In the genomic region with DNA sequence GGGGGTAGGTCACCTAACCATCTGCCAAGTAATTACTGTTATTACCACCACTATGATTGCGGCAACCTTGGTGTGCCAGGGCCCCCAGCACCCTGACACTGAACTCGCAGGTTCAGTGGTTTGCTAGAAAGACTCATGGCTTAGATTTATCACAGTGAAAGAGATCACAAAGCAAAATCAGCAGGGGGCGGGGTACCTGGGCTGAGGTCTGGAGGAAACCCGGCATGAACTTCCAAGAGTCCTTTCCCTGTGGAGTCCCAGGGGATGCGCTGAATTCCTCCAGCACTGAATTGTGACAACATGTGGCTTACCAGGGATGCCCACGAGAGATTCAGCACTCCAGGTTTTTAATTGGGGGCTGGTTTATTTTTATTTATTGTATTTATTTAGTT, we compare ENCODE assay signal across 20 cellular contexts. TPM values are rescaled to one million over a fixed set of nuclear protein-coding genes. Genes with fewer than 3 reads are reported as not detected.
DNase-seq lines count a peak whose midpoint lies in the region; ATAC-seq, FAIRE-seq and TF ChIP-seq lines count a peak whose summit lies in the region.
"Had no signal": no experiment of that assay in that cellular context is flagged by ENCODE, and none has a peak within 500 bp of the region (broad histone marks: within the 10 kb centered on the region; RNA-seq: fewer than 3 reads in every experiment).

No MANE protein-coding gene starts in this region.

- H3K27ac Mint-ChIP-seq in GM23338: no peak overlapping the region
- no peak overlapping the region for H3K27ac Mint-ChIP-seq in activated naive CD8-positive, alpha-beta T cell treated with anti-CD3 and anti-CD28 coated beads for 36 hours

- 66 to 77% methylated on average over 6 of the region's 6 CpGs for WGBS in body of pancreas, 2 donors
- WGBS in pancreas, 2 donors: 62% methylated on average over 6 of the region's 6 CpGs
- WGBS in neuronal stem cell (ENCODE audit: extremely low coverage in 2 of 2, insufficient read length in 2 of 2, insufficient replicate concordance in 1 of 2), 2 donors: no CpG with 5 or more reads among the region's 6 CpGs

- H2BK5ac ChIP-seq in neuronal stem cell (ENCODE audit: low read length): no peak overlapping the region

- peaks cover 74% of the 10 kb centered on the region for H3K36me3 Mint-ChIP-seq in GM23338 (ENCODE audit: low read depth)
- peaks cover 31% of the 10 kb centered on the region for H3K36me3 Mint-ChIP-seq in activated naive CD8-positive, alpha-beta T cell treated with anti-CD3 and anti-CD28 coated beads for 36 hours

- no peak overlapping the region for H2BK120ac ChIP-seq in neuronal stem cell (ENCODE audit: low read depth, low read length)

- no peaks in the 10 kb centered on the region for H3K27me3 ChIP-seq in GM23338 (ENCODE audit: insufficient read depth)
- H3K27me3 ChIP-seq in body of pancreas: no peaks in the 10 kb centered on the region
- H3K27me3 ChIP-seq in pancreas: no peaks in the 10 kb centered on the region
- no peaks in the 10 kb centered on the region for H3K27me3 ChIP-seq in neuronal stem cell (ENCODE audit: control insufficient read depth in 3 of 3, insufficient read depth in 3 of 3, low read depth in 1 of 3, low read length in 3 of 3)

- H3K4me3 ChIP-seq in GM23338: no peak overlapping the region
- H3K4me3 ChIP-seq in body of pancreas: no peak overlapping the region
- no peak overlapping the region for H3K4me3 ChIP-seq in pancreas
- no peak overlapping the region for H3K4me3 ChIP-seq in neuronal stem cell (ENCODE audit: low read length in 2 of 2)
- H3K4me3 ChIP-seq: SK-N-MC had no signal

- H3K9me3 ChIP-seq in body of pancreas (no peaks in the 10 kb centered on the region), pancreas (no peaks in the 10 kb centered on the region), neuronal stem cell (replicated peaks in 1 of 2; ENCODE audit: control insufficient read depth in 2 of 2, insufficient read depth in 1 of 2, low read depth in 1 of 2, low read length in 2 of 2) (peaks cover 0 to 5% of the 10 kb centered on the region in 2 donors)

- H3K23ac ChIP-seq in neuronal stem cell (ENCODE audit: low read depth, low read length, poor library complexity): no peak overlapping the region

- H3K4me2 ChIP-seq in GM23338: no peak overlapping the region
- H3K4me2 ChIP-seq in neuronal stem cell (ENCODE audit: insufficient read depth, low read length, poor library complexity, severe bottlenecking): no peak overlapping the region

- TF ChIP-seq CTCF in GM23338 (conservative IDR thresholded peaks at IDR 0.05; ENCODE audit: low read depth in 2 of 2): no peak
- no peak for TF ChIP-seq CTCF in body of pancreas (IDR thresholded peaks at IDR 0.05)
- no peak for TF ChIP-seq CTCF in pancreas (IDR thresholded peaks at IDR 0.05)

- peaks cover 10% of the 10 kb centered on the region for H3K79me2 ChIP-seq in GM23338 (replicated peaks; ENCODE audit: insufficient read depth)

- intact Hi-C loops in body of pancreas (cut with DNase I) (no loop called here), pancreas (cut with DNase I) (no loop called here)

- no peaks in the 10 kb centered on the region; the same call in 2 of the 3 replicates for H3K9me3 Mint-ChIP-seq in GM23338
- H3K9me3 Mint-ChIP-seq in activated naive CD8-positive, alpha-beta T cell treated with anti-CD3 and anti-CD28 coated beads for 36 hours: no peaks in the 10 kb centered on the region
- H3K9me3 Mint-ChIP-seq: CD4-positive, alpha-beta memory T cell; H9 had no signal

- peaks cover 7% of the 10 kb centered on the region for H3K4me1 Mint-ChIP-seq in GM23338
- H3K4me1 Mint-ChIP-seq in activated naive CD8-positive, alpha-beta T cell treated with anti-CD3 and anti-CD28 coated beads for 36 hours: peaks cover 13% of the 10 kb centered on the region

- H3K27ac ChIP-seq in GM23338 (ENCODE audit: low read depth): no peak overlapping the region
- peak overlapping the region; percentile 76 to 97 (median 94) for H3K27ac ChIP-seq in body of pancreas
- peak overlapping the region; percentile 52 to 81 (median 69) for H3K27ac ChIP-seq in pancreas
- no peak overlapping the region for H3K27ac ChIP-seq in neuronal stem cell (replicated peaks; ENCODE audit: low read length)
- H3K27ac ChIP-seq: SK-N-MC had no signal

- no peak for TF ChIP-seq POLR2A in body of pancreas (IDR thresholded peaks at IDR 0.05)

- DNase-seq in GM23338 (ENCODE audit: low spot score) (no peak), NCI-H69 (lab: John Stamatoyannopoulos, UW) (peak; percentile 26), body of pancreas (no peak), pancreas (no peak), neuronal stem cell (ENCODE audit: low spot score) (no peak)
- no peak for DNase-seq in activated naive CD8-positive, alpha-beta T cell treated with anti-CD3 and anti-CD28 coated beads for 36 hours
- DNase-seq: CD4-positive, alpha-beta memory T cell; H9; KG1; NCI-H1105 treated with DMSO at 0.1 percent for 48 hours; NCI-H2029 treated with DMSO at 0.1 percent for 48 hours; NCI-H524 treated with DMSO at 0.1 percent for 48 hours; PC-3; SHP77 had no signal

- H3F3A ChIP-seq in GM23338 (replicated peaks; ENCODE audit: low read depth): peaks cover 14% of the 10 kb centered on the region; the same call in 1 of the 2 replicates

- peaks cover 9% of the 10 kb centered on the region for H3K27me3 Mint-ChIP-seq in GM23338 (ENCODE audit: insufficient read depth, low read depth, poor library complexity)
- no peaks in the 10 kb centered on the region for H3K27me3 Mint-ChIP-seq in activated naive CD8-positive, alpha-beta T cell treated with anti-CD3 and anti-CD28 coated beads for 36 hours
- H3K27me3 Mint-ChIP-seq: CD4-positive, alpha-beta memory T cell had no signal

- H3K14ac ChIP-seq in neuronal stem cell (ENCODE audit: low read length): no peak overlapping the region

- H3K4ac ChIP-seq in neuronal stem cell (ENCODE audit: low read length): no peak overlapping the region

- peaks cover 18% of the 10 kb centered on the region for H3K79me1 ChIP-seq in neuronal stem cell (ENCODE audit: low read depth, low read length)

- H4K8ac ChIP-seq in neuronal stem cell (ENCODE audit: low read depth, low read length): no peak overlapping the region

- no peak overlapping the region for H2BK12ac ChIP-seq in neuronal stem cell (ENCODE audit: low read length)

- H3K9ac ChIP-seq in neuronal stem cell (ENCODE audit: low read depth, low read length, poor library complexity): no peak overlapping the region

- no peak for FAIRE-seq in pancreas (lab: Jason Lieb, UNC)
- FAIRE-seq: G401.6 had no signal

- no peak overlapping the region for H2BK15ac ChIP-seq in neuronal stem cell (ENCODE audit: low read length)

- no peak overlapping the region for H2AK5ac ChIP-seq in neuronal stem cell (ENCODE audit: low read depth, low read length)

- H2AFZ ChIP-seq in GM23338: no peak overlapping the region
- H2AFZ ChIP-seq in neuronal stem cell (ENCODE audit: low read length): no peak overlapping the region

- H3K4me1 ChIP-seq in GM23338 (ENCODE audit: insufficient read depth) (peaks cover 2% of the 10 kb centered on the region; the same call in 1 of the 2 replicates), body of pancreas (peaks cover 59% of the 10 kb centered on the region), pancreas (peaks cover 8 to 24% (median 21%) of the 10 kb centered on the region in 3 donors), neuronal stem cell (ENCODE audit: control insufficient read depth in 2 of 2, insufficient read depth in 1 of 2, low read depth in 1 of 2, low read length in 2 of 2) (peaks cover 3 to 6% of the 10 kb centered on the region in 2 donors)

- H3K9me2 ChIP-seq in GM23338 (ENCODE audit: insufficient read depth): no peaks in the 10 kb centered on the region

- H3K4me3 Mint-ChIP-seq in GM23338: no peak overlapping the region
- H3K4me3 Mint-ChIP-seq in activated naive CD8-positive, alpha-beta T cell treated with anti-CD3 and anti-CD28 coated beads for 36 hours: no peak overlapping the region
- H3K4me3 Mint-ChIP-seq: CD4-positive, alpha-beta memory T cell; H9 had no signal

- H4K91ac ChIP-seq in neuronal stem cell (ENCODE audit: low read depth, low read length, poor library complexity): no peak overlapping the region

- H3K36me3 ChIP-seq in GM23338 (ENCODE audit: insufficient read depth) (peaks cover 8% of the 10 kb centered on the region), body of pancreas (replicated peaks in 1 of 2; ENCODE audit: insufficient read depth in 1 of 2, low read depth in 2 of 2) (peaks cover 14 to 24% of the 10 kb centered on the region in 2 donors), pancreas (peaks cover 0 to 40% (median 30%) of the 10 kb centered on the region in 3 donors), neuronal stem cell (replicated peaks in 1 of 2; ENCODE audit: control insufficient read depth in 2 of 2, insufficient read depth in 2 of 2, low read length in 2 of 2) (peaks cover 59 to 83% of the 10 kb centered on the region in 2 donors)

- H4K20me1 ChIP-seq in GM23338 (replicated peaks; ENCODE audit: insufficient read depth): no peaks in the 10 kb centered on the region; the same call in 1 of the 2 replicates

- ATAC-seq in GM23338: peak; percentile 36; the same call in 2 of the 3 replicates
- peak; percentile 0 for ATAC-seq in body of pancreas
- ATAC-seq in pancreas: peak in 1 of 4 donors; percentile 3
- no peak for ATAC-seq in GM19324 (IDR thresholded peaks at IDR 0.05; ENCODE audit: low FRiP score, unreplicated experiment)
- ATAC-seq: PC-3 had no signal

- no peak overlapping the region for H3K18ac ChIP-seq in neuronal stem cell (ENCODE audit: low read length)

RNA-seq across cellular contexts. Expression of a gene that starts 6.8 kb away (rescaled TPM):
- 14.5 and 17.3 TPM in 2 replicates for total RNA-seq in GM23338 (2014; rRNA removed; shearing (Covaris generic))
- polyA plus RNA-seq in GM23338 (2016; fragmentation: Nextera tagmentation; extraction: Ambion mirVana) (15.0 and 15.3 TPM in 2 replicates), pancreas (100 to 1,000 TPM in 1 of 2 donors, 10 to 100 TPM in 1; 38.3 to 102 TPM)
- total RNA-seq in body of pancreas (10 to 100 TPM; 51.1 to 55.7 TPM), pancreas (10 to 100 TPM; 24.6 to 67.3 (median 34.7) TPM)
- 10 to 100 TPM; 28.4 to 29.3 TPM for total RNA-seq in activated naive CD8-positive, alpha-beta T cell treated with anti-CD3 and anti-CD28 coated beads for 36 hours
- polyA plus RNA-seq in neuronal stem cell (2013, experiment 1 of 2): 15.9 TPM
- 14.8 TPM for polyA plus RNA-seq in neuronal stem cell (2013, experiment 2 of 2)

RNA-seq across cellular contexts. Expression of a gene that starts 11.5 kb away (rescaled TPM):
- total RNA-seq in GM23338 (2014; rRNA removed; shearing (Covaris generic)): 1.7 and 2.9 TPM in 2 replicates
- polyA plus RNA-seq in GM23338 (2016; fragmentation: Nextera tagmentation; extraction: Ambion mirVana): 10.2 and 12.7 TPM in 2 replicates
- total RNA-seq in body of pancreas: 10 to 100 TPM in 1 of 2 donors, 1 to 10 TPM in 1; 9.1 to 10.2 TPM
- 10 to 100 TPM; 10.6 to 37.7 (median 13.5) TPM for total RNA-seq in pancreas
- 10 to 100 TPM; 25.6 to 29.7 TPM for polyA plus RNA-seq in pancreas
- total RNA-seq in activated naive CD8-positive, alpha-beta T cell treated with anti-CD3 and anti-CD28 coated beads for 36 hours: 10 to 100 TPM in 1 of 2 experiments, 1 to 10 TPM in 1; 9.8 to 10.6 TPM
- polyA plus RNA-seq in neuronal stem cell (2013, experiment 1 of 2): 7.5 TPM
- 6.6 TPM for polyA plus RNA-seq in neuronal stem cell (2013, experiment 2 of 2)

RNA-seq across cellular contexts. Expression of a gene that starts 32.2 kb away (rescaled TPM):
- 27.8 and 31.9 TPM in 2 replicates for total RNA-seq in GM23338 (2014; rRNA removed; shearing (Covaris generic))
- polyA plus RNA-seq in GM23338 (2016; fragmentation: Nextera tagmentation; extraction: Ambion mirVana): 23.4 and 25.8 TPM in 2 replicates
- 10 to 100 TPM in 1 of 2 donors, 1 to 10 TPM in 1; 1.3 to 11.4 TPM for total RNA-seq in body of pancreas
- 10 to 100 TPM in 3 of 6 donors, 1 to 10 TPM in 3; 6.8 to 19.4 (median 9.2) TPM for total RNA-seq in pancreas
- 10 to 100 TPM in 1 of 2 donors, 1 to 10 TPM in 1; 5.5 to 11.3 TPM for polyA plus RNA-seq in pancreas
- total RNA-seq in activated naive CD8-positive, alpha-beta T cell treated with anti-CD3 and anti-CD28 coated beads for 36 hours: 10 to 100 TPM; 12.5 to 13.3 TPM
- 20.7 TPM for polyA plus RNA-seq in neuronal stem cell (2013, experiment 1 of 2)
- 20.0 TPM for polyA plus RNA-seq in neuronal stem cell (2013, experiment 2 of 2)

RNA-seq across cellular contexts. Expression of a gene that starts 46.5 kb away (rescaled TPM):
- 0.58 TPM in 1 of 2 replicates, not detected in the other for total RNA-seq in GM23338 (2014; rRNA removed; shearing (Covaris generic))
- polyA plus RNA-seq in GM23338 (2016; fragmentation: Nextera tagmentation; extraction: Ambion mirVana) (0.08 TPM in 1 of 2 replicates, not detected in the other), pancreas (1 to 10 TPM; 2.3 to 4.1 TPM)
- total RNA-seq in body of pancreas (1 to 10 TPM; 2.6 to 5.4 TPM), pancreas (10 to 100 TPM in 2 of 6 donors, 1 to 10 TPM in 4; 1.2 to 10.4 (median 4.5) TPM)
- 1 to 10 TPM; 1.4 to 1.8 TPM for total RNA-seq in activated naive CD8-positive, alpha-beta T cell treated with anti-CD3 and anti-CD28 coated beads for 36 hours
- polyA plus RNA-seq in neuronal stem cell (2013, experiment 1 of 2): not detected
- polyA plus RNA-seq in neuronal stem cell (2013, experiment 2 of 2): 0.04 TPM
- total RNA-seq: Daoy, HT1080, PC-3, RPMI7951 had no signal
- polyA plus RNA-seq: CD4-positive, alpha-beta memory T cell had no signal

Comparison
In these comparisons a context has a peak if more than half of its experiments do, and no peak if none do; other contexts are left out.
1. H3K27ac ChIP-seq: peak in body of pancreas (4 of 4) and pancreas (4 of 4); none in GM23338 (single experiment) and neuronal stem cell (single experiment).